In the genomic region with DNA sequence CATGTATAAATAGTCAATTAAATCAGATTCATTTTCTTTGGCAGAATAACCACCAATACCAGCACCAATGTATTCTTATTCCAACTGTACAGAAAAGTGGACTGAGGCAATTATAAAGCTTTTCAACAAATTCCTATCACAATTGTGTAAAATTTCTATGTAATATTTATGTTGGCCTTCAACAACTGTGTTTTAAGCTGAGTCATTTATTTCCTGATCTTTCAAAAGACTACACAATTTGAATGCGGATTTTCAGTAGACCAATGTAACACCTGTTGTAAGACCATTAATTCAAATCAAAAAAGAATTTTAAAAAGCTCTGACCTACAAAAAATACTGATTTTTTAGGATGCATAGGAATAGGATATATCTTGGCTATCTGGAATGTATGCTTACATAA, we compare ENCODE assay signal across 2 cellular contexts.
TF ChIP-seq lines count a peak whose summit lies in the region.

No MANE protein-coding gene starts in this region.

TF ChIP-seq in IMR-90, 13 proteins besides CTCF, POLR2A, EP300 and RAD21:
- TF ChIP-seq, protein P1, sequence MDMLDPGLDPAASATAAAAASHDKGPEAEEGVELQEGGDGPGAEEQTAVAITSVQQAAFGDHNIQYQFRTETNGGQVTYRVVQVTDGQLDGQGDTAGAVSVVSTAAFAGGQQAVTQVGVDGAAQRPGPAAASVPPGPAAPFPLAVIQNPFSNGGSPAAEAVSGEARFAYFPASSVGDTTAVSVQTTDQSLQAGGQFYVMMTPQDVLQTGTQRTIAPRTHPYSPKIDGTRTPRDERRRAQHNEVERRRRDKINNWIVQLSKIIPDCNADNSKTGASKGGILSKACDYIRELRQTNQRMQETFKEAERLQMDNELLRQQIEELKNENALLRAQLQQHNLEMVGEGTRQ (IDR thresholded peaks at IDR 0.05; ENCODE audit: low read depth, low read length), result no peak
- TF ChIP-seq MAFK (IDR thresholded peaks at IDR 0.05; ENCODE audit: low read depth, low read length) (no peak), CHD1 (IDR thresholded peaks at IDR 0.05; ENCODE audit: low read depth, low read length) (no peak), NFE2L2 (IDR thresholded peaks at IDR 0.05; ENCODE audit: low read depth, low read length) (peak; percentile 51; the same call in 1 of the 2 replicates), FOS (IDR thresholded peaks at IDR 0.05; ENCODE audit: low read depth, low read length) (no peak), RCOR1 (IDR thresholded peaks at IDR 0.05; ENCODE audit: insufficient replicate concordance, low read length) (no peak), MXI1 (IDR thresholded peaks at IDR 0.05; ENCODE audit: borderline replicate concordance, low read depth, low read length) (no peak)
TF ChIP-seq in IMR-90: peak in this region for 1.

TF ChIP-seq in endothelial cell of umbilical vein, 7 proteins besides CTCF, POLR2A, EP300 and RAD21:
- TF ChIP-seq POLR2AphosphoS5 (IDR thresholded peaks at IDR 0.05; ENCODE audit: insufficient read depth, low read depth, low read length), result no peak
- TF ChIP-seq, protein P2, sequence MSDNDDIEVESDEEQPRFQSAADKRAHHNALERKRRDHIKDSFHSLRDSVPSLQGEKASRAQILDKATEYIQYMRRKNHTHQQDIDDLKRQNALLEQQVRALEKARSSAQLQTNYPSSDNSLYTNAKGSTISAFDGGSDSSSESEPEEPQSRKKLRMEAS (IDR thresholded peaks at IDR 0.05; ENCODE audit: insufficient read depth, insufficient read length), result no peak
- no peak for TF ChIP-seq MYC (IDR thresholded peaks at IDR 0.05; ENCODE audit: low read depth, low read length)
- no peak for TF ChIP-seq GATA2 (IDR thresholded peaks at IDR 0.05; ENCODE audit: insufficient read depth, insufficient read length, low read depth, low read length)
- TF ChIP-seq JUN (IDR thresholded peaks at IDR 0.05; ENCODE audit: borderline replicate concordance, insufficient read depth, insufficient read length, low read depth), result no peak
